17 cellular contexts compared by ENCODE assay signal in genomic region chr14:66105819-66106218, GRCh38.
DNase-seq lines count a peak whose midpoint lies in the region; ATAC-seq, FAIRE-seq and TF ChIP-seq lines count a peak whose summit lies in the region.
"Had no signal": no experiment of that assay in that cellular context is flagged by ENCODE, and none has a peak within 500 bp of the region (broad histone marks: within the 10 kb centered on the region; RNA-seq: fewer than 3 reads in every experiment).

No MANE protein-coding gene starts in this region.

- TF ChIP-seq CTCF in activated CD8-positive, alpha-beta T cell treated with anti-CD3 and anti-CD28 coated beads for 36 hours (IDR thresholded peaks at IDR 0.05): no peak
- no peak for TF ChIP-seq CTCF in endothelial cell of umbilical vein (IDR thresholded peaks at IDR 0.05; ENCODE audit: extremely low read depth in 1 of 2, insufficient read depth in 1 of 2, low read depth in 1 of 2, low read length in 2 of 2)

- dilution Hi-C loops in endothelial cell of umbilical vein (cut with MboI; ENCODE audit: extremely low pct_ligation_motif_present, low sequenced_read_pairs): no loop called here

- no peak for TF ChIP-seq POLR2A in endothelial cell of umbilical vein (IDR thresholded peaks at IDR 0.05; ENCODE audit: low read depth, low read length)

- H3K27me3 Mint-ChIP-seq in activated CD8-positive, alpha-beta T cell treated with anti-CD3 and anti-CD28 coated beads for 36 hours: peaks cover 4% of the 10 kb centered on the region
- peaks cover 11% of the 10 kb centered on the region for H3K27me3 Mint-ChIP-seq in activated CD8-positive, alpha-beta T cell treated with anti-CD3 and anti-CD28 coated beads, Interleukin-2, amount 10 ng/mL, durations not matched to agents 7 days and 5 days (ENCODE audit: low read depth)

- H3K36me3 ChIP-seq in endothelial cell of umbilical vein (ENCODE audit: control insufficient read depth in 2 of 2, extremely low read depth in 1 of 2, insufficient read depth in 2 of 2, low read length in 2 of 2): no peaks in the 10 kb centered on the region
- H3K36me3 ChIP-seq: SJSA1 had no signal

- no peaks in the 10 kb centered on the region for H3K9me3 Mint-ChIP-seq in activated CD8-positive, alpha-beta T cell treated with anti-CD3 and anti-CD28 coated beads for 36 hours
- H3K9me3 Mint-ChIP-seq in activated CD8-positive, alpha-beta T cell treated with anti-CD3 and anti-CD28 coated beads, Interleukin-2, amount 10 ng/mL, durations not matched to agents 7 days and 5 days (ENCODE audit: insufficient read depth): no peaks in the 10 kb centered on the region
- H3K9me3 Mint-ChIP-seq: brain, IgD-negative memory B cell, memory B cell had no signal

- no peaks in the 10 kb centered on the region for H3K9me1 ChIP-seq in endothelial cell of umbilical vein (replicated peaks; ENCODE audit: control insufficient read depth, extremely low read depth, insufficient read depth, low read length)

- ATAC-seq in activated CD8-positive, alpha-beta T cell treated with anti-CD3 and anti-CD28 coated beads for 36 hours: peak; percentile 66
- ATAC-seq in activated CD8-positive, alpha-beta T cell treated with anti-CD3 and anti-CD28 coated beads, Interleukin-2, amount 10 ng/mL, durations not matched to agents 7 days and 5 days: no peak
- no peak for ATAC-seq in HG02970 (IDR thresholded peaks at IDR 0.05; ENCODE audit: low FRiP score, unreplicated experiment)
- ATAC-seq: A549 had no signal

- H3K27ac ChIP-seq in endothelial cell of umbilical vein (ENCODE audit: insufficient read depth, low read depth, low read length): no peak overlapping the region
- H3K27ac ChIP-seq: A549, SJSA1 had no signal

- no peaks in the 10 kb centered on the region for H3K79me2 ChIP-seq in endothelial cell of umbilical vein (ENCODE audit: control insufficient read depth, insufficient read depth, low read length)

- no TSS peak for BruUV-seq in endothelial cell of umbilical vein (replicated peaks; lab: Mats Ljungman, UMichigan)

- CTCF ChIA-PET in activated CD8-positive, alpha-beta T cell treated with anti-CD3 and anti-CD28 coated beads for 36 hours (lab: Charles Lee): no interaction called here
- CTCF ChIA-PET in activated CD8-positive, alpha-beta T cell treated with anti-CD3 and anti-CD28 coated beads, Interleukin-2, amount 10 ng/mL, durations not matched to agents 7 days and 5 days (lab: Charles Lee): no interaction called here
- CTCF ChIA-PET in endothelial cell of umbilical vein (lab: Charles Lee): interaction anchor here (1.6 kb wide), 1 partner anchor 13 kb away, joined by 4 read pairs; no protein-coding TSS in a partner anchor

- no peaks in the 10 kb centered on the region for H3K9me3 ChIP-seq in endothelial cell of umbilical vein (replicated peaks; ENCODE audit: control insufficient read depth, insufficient read depth, low read length)
- H3K9me3 ChIP-seq: A549, SJSA1 had no signal

- FAIRE-seq in endothelial cell of umbilical vein (lab: Jason Lieb, UNC): peak; percentile 86
- FAIRE-seq: A549 had no signal

- peak overlapping the region; percentile 10 for H3K4me2 ChIP-seq in endothelial cell of umbilical vein (ENCODE audit: insufficient read depth, low read length)
- H3K4me2 ChIP-seq: A549 had no signal

- intact Hi-C loops in activated CD8-positive, alpha-beta T cell treated with anti-CD3 and anti-CD28 coated beads for 36 hours (cut with micrococcal nuclease): no loop called here
- intact Hi-C loops in endothelial cell of umbilical vein (cut with micrococcal nuclease): no loop called here

- POLR2A ChIA-PET in activated CD8-positive, alpha-beta T cell treated with anti-CD3 and anti-CD28 coated beads for 36 hours (lab: Charles Lee): no interaction called here
- POLR2A ChIA-PET in activated CD8-positive, alpha-beta T cell treated with anti-CD3 and anti-CD28 coated beads, Interleukin-2, amount 10 ng/mL, durations not matched to agents 7 days and 5 days (lab: Charles Lee): no interaction called here
- POLR2A ChIA-PET in endothelial cell of umbilical vein (lab: Charles Lee): no interaction called here

- H3K4me1 Mint-ChIP-seq in activated CD8-positive, alpha-beta T cell treated with anti-CD3 and anti-CD28 coated beads for 36 hours (ENCODE audit: low read depth): no peaks in the 10 kb centered on the region
- peaks cover 5% of the 10 kb centered on the region for H3K4me1 Mint-ChIP-seq in activated CD8-positive, alpha-beta T cell treated with anti-CD3 and anti-CD28 coated beads, Interleukin-2, amount 10 ng/mL, durations not matched to agents 7 days and 5 days (ENCODE audit: low read depth)
- H3K4me1 Mint-ChIP-seq: IgD-negative memory B cell, memory B cell had no signal

- no peaks in the 10 kb centered on the region for H4K20me1 ChIP-seq in endothelial cell of umbilical vein (replicated peaks; ENCODE audit: control insufficient read depth, extremely low read depth, insufficient read depth, low read length)

- DNase-seq in activated CD8-positive, alpha-beta T cell treated with anti-CD3 and anti-CD28 coated beads for 36 hours: no peak
- no peak for DNase-seq in activated CD8-positive, alpha-beta T cell treated with anti-CD3 and anti-CD28 coated beads, Interleukin-2, amount 10 ng/mL, durations not matched to agents 7 days and 5 days
- peak; percentile 1 for DNase-seq in RPMI7951 (ENCODE audit: low read depth)
- DNase-seq in endothelial cell of umbilical vein (ENCODE audit: low read depth, low spot score): peak; percentile 71
- DNase-seq in pulmonary artery endothelial cell (ENCODE audit: low read depth, low spot score): peak; percentile 49
- DNase-seq in cortex of kidney (lab: John Stamatoyannopoulos, UW): no peak
- no peak for DNase-seq in NCI-H446 treated with DMSO at 0.1 percent for 48 hours (lab: John Stamatoyannopoulos, UW)
- DNase-seq: erythroblast, NCI-H187 treated with DMSO at 0.1 percent for 48 hours, NCI-H82, trophoblast cell had no signal

- no peak overlapping the region for H3K9ac ChIP-seq in endothelial cell of umbilical vein (replicated peaks; ENCODE audit: extremely low read depth, insufficient read depth, low read length)

- H3K4me1 ChIP-seq in endothelial cell of umbilical vein (ENCODE audit: control insufficient read depth, extremely low read depth, insufficient read depth, low read length): peaks cover 4% of the 10 kb centered on the region
- H3K4me1 ChIP-seq: A549, SJSA1 had no signal

- no peaks in the 10 kb centered on the region for H3K27me3 ChIP-seq in endothelial cell of umbilical vein (ENCODE audit: control insufficient read depth in 2 of 2, insufficient read depth in 2 of 2, low read length in 2 of 2)
- H3K27me3 ChIP-seq: SJSA1 had no signal

- H3K4me3 Mint-ChIP-seq in activated CD8-positive, alpha-beta T cell treated with anti-CD3 and anti-CD28 coated beads for 36 hours: no peak overlapping the region
- no peak overlapping the region for H3K4me3 Mint-ChIP-seq in activated CD8-positive, alpha-beta T cell treated with anti-CD3 and anti-CD28 coated beads, Interleukin-2, amount 10 ng/mL, durations not matched to agents 7 days and 5 days
- H3K4me3 Mint-ChIP-seq: brain, IgD-negative memory B cell, memory B cell had no signal

- no peak overlapping the region for H3K27ac Mint-ChIP-seq in activated CD8-positive, alpha-beta T cell treated with anti-CD3 and anti-CD28 coated beads for 36 hours
- no peak overlapping the region for H3K27ac Mint-ChIP-seq in activated CD8-positive, alpha-beta T cell treated with anti-CD3 and anti-CD28 coated beads, Interleukin-2, amount 10 ng/mL, durations not matched to agents 7 days and 5 days
- H3K27ac Mint-ChIP-seq: IgD-negative memory B cell, memory B cell had no signal

- no peak overlapping the region for H3K4me3 ChIP-seq in endothelial cell of umbilical vein (replicated peaks in 1 of 3; ENCODE audit: insufficient read depth in 1 of 3, low read depth in 1 of 3, low read length in 3 of 3)
- H3K4me3 ChIP-seq: A549, SJSA1 had no signal

- peak overlapping the region; percentile 78 for H2AFZ ChIP-seq in endothelial cell of umbilical vein (ENCODE audit: low read depth, low read length)

- no peaks in the 10 kb centered on the region for H3K36me3 Mint-ChIP-seq in activated CD8-positive, alpha-beta T cell treated with anti-CD3 and anti-CD28 coated beads for 36 hours (ENCODE audit: low read depth)
- no peaks in the 10 kb centered on the region for H3K36me3 Mint-ChIP-seq in activated CD8-positive, alpha-beta T cell treated with anti-CD3 and anti-CD28 coated beads, Interleukin-2, amount 10 ng/mL, durations not matched to agents 7 days and 5 days (ENCODE audit: low read depth)
- H3K36me3 Mint-ChIP-seq: brain, IgD-negative memory B cell had no signal

TF ChIP-seq in endothelial cell of umbilical vein, 7 proteins besides CTCF, POLR2A, EP300 and RAD21:
- TF ChIP-seq FOS (IDR thresholded peaks at IDR 0.05; ENCODE audit: borderline replicate concordance, insufficient read depth, low read length) (peak; percentile 87), GATA2 (IDR thresholded peaks at IDR 0.05; ENCODE audit: insufficient read depth, insufficient read length, low read depth, low read length) (peak; percentile 59), JUN (IDR thresholded peaks at IDR 0.05; ENCODE audit: borderline replicate concordance, insufficient read depth, insufficient read length, low read depth) (no peak), EZH2 (IDR thresholded peaks at IDR 0.05; ENCODE audit: borderline replicate concordance, low read depth, low read length, severe bottlenecking) (no peak)

Comparison
In these comparisons a context has a peak if more than half of its experiments do, and no peak if none do; other contexts are left out.
1. DNase-seq: peak in RPMI7951 (single experiment), endothelial cell of umbilical vein (single experiment) and pulmonary artery endothelial cell (single experiment); none in activated CD8-positive, alpha-beta T cell treated with anti-CD3 and anti-CD28 coated beads for 36 hours (single experiment), activated CD8-positive, alpha-beta T cell treated with anti-CD3 and anti-CD28 coated beads, Interleukin-2, amount 10 ng/mL, durations not matched to agents 7 days and 5 days (single experiment), cortex of kidney (single experiment) and NCI-H446 treated with DMSO at 0.1 percent for 48 hours (single experiment).